Comparison of ENCODE assay signal across 1 cellular context in genomic region chr14:64572721-64573508, GRCh38.
TF ChIP-seq lines count a peak whose summit lies in the region.

No MANE protein-coding gene starts in this region.

TF ChIP-seq in GM23338, 12 proteins besides CTCF, POLR2A, EP300 and RAD21:
- no peak for TF ChIP-seq STAT1 (IDR thresholded peaks at IDR 0.05; ENCODE audit: unreplicated experiment)
- no peak for TF ChIP-seq ZNF114 (CRISPR knock-in tag; IDR thresholded peaks at IDR 0.05)
- no peak for TF ChIP-seq CREB1 (CRISPR knock-in tag; IDR thresholded peaks at IDR 0.05; ENCODE audit: low read depth)
- no peak for TF ChIP-seq REST (IDR thresholded peaks at IDR 0.05; ENCODE audit: unreplicated experiment)
- no peak for TF ChIP-seq POLR2AphosphoS5 (IDR thresholded peaks at IDR 0.05; ENCODE audit: low read depth)
- TF ChIP-seq ZNF462 (CRISPR knock-in tag; IDR thresholded peaks at IDR 0.05), result peak; percentile 42; the same call in 1 of the 2 replicates
- TF ChIP-seq EZH2 (IDR thresholded peaks at IDR 0.05; ENCODE audit: low read depth, unreplicated experiment), result no peak
- TF ChIP-seq NANOG (IDR thresholded peaks at IDR 0.05; ENCODE audit: borderline replicate concordance), result no peak
